In the genomic region with DNA sequence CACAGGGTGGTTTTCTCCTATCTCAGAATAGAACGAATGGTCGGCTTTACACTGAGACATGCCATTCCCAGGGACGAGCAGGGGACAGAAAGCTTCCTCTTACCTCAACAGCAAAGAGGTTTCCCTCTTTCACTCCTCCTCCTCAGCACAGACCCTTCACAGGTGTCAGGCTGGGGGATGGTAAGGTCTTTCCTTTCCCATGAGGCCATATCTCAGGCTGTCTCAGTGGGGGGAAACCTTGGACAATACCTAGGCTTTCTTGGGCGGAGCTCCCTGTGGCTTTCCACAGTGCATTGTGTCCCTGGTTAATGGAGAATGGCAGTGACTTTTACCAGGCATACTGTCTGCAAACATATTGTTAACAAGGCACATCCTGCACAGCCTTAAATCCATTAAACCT, we compare ENCODE assay signal across 2 cellular contexts. TPM values are rescaled to one million over a fixed set of nuclear protein-coding genes. Genes with fewer than 3 reads are reported as not detected.
"Had no signal": no experiment of that assay in that cellular context is flagged by ENCODE, and none has a peak within 500 bp of the region (broad histone marks: within the 10 kb centered on the region; RNA-seq: fewer than 3 reads in every experiment).

No MANE protein-coding gene starts in this region.

RNA-seq across cellular contexts. Expression of a gene that starts 35.9 kb away (rescaled TPM):
- total RNA-seq: Right ventricle myocardium superior, SJSA1 had no signal
